In the genomic region with DNA sequence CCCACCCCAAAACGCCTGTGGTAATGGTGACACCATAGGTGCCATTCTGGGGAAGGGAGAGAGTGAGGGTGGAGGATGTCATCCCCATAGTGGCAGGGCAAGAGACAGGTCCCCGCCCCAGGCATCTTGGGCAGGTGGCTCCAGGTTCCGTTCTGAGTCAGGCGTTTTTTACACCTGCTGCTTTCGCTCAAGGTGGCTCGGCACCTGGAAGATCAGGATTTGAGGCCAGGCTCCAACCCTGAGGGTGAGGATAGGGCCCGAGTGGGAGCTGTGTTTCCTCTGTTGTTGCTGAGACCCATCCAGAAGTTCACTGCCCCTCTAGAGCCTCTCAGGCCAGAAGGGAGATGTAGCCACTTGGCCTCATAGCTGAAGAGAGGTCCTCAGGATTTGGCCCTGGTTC, we compare ENCODE assay signal across 15 cellular contexts. TPM values are rescaled to one million over a fixed set of nuclear protein-coding genes. Genes with fewer than 3 reads are reported as not detected.
DNase-seq lines count a peak whose midpoint lies in the region; ATAC-seq, FAIRE-seq and TF ChIP-seq lines count a peak whose summit lies in the region.
"Had no signal": no experiment of that assay in that cellular context is flagged by ENCODE, and none has a peak within 500 bp of the region (broad histone marks: within the 10 kb centered on the region; RNA-seq: fewer than 3 reads in every experiment).

No MANE protein-coding gene starts in this region.

- H3K27me3 ChIP-seq in KMS-11 (ENCODE audit: insufficient read depth, low read depth) (no peaks in the 10 kb centered on the region), GM12878 (replicated peaks in 1 of 2; ENCODE audit: control insufficient read depth in 2 of 2, insufficient read depth in 2 of 2, low read length in 1 of 2) (no peaks in the 10 kb centered on the region)
- H3K27me3 ChIP-seq in CD4-positive, alpha-beta memory T cell (ENCODE audit: insufficient read depth, low read length) = no peaks in the 10 kb centered on the region
- H3K27me3 ChIP-seq: left lung had no signal

- H3K36me3 ChIP-seq in KMS-11 (ENCODE audit: insufficient read depth) (no peaks in the 10 kb centered on the region), GM12878 (ENCODE audit: control insufficient read depth in 2 of 2, insufficient read depth in 2 of 2, low read length in 1 of 2) (no peaks in the 10 kb centered on the region)
- H3K36me3 ChIP-seq in CD4-positive, alpha-beta memory T cell (ENCODE audit: insufficient read depth, low read length) = no peaks in the 10 kb centered on the region
- H3K36me3 ChIP-seq: left lung had no signal

- H3K4me3 Mint-ChIP-seq in activated CD8-positive, alpha-beta T cell treated with anti-CD3 and anti-CD28 coated beads for 36 hours = no peak overlapping the region
- H3K4me3 Mint-ChIP-seq in activated CD8-positive, alpha-beta T cell treated with anti-CD3 and anti-CD28 coated beads, Interleukin-2, amount 10 ng/mL, durations not matched to agents 7 days and 5 days = no peak overlapping the region
- H3K4me3 Mint-ChIP-seq in CD4-positive, alpha-beta memory T cell = peak overlapping the region in 1 of 8 donors; percentile 30

- CTCF ChIA-PET in activated CD8-positive, alpha-beta T cell treated with anti-CD3 and anti-CD28 coated beads for 36 hours (lab: Charles Lee) = interaction anchor here (1.3 kb wide), 1 partner anchor 107 kb away, joined by 4 read pairs; no protein-coding TSS in a partner anchor
- CTCF ChIA-PET in activated CD8-positive, alpha-beta T cell treated with anti-CD3 and anti-CD28 coated beads, Interleukin-2, amount 10 ng/mL, durations not matched to agents 7 days and 5 days (lab: Charles Lee) = no interaction called here
- CTCF ChIA-PET in GM12878 (lab: Yijun Ruan, JAX) = no interaction called here
- CTCF ChIA-PET in CD4-positive, alpha-beta memory T cell (lab: Charles Lee; ENCODE audit: partially characterized antibody) = no interaction called here

- peaks cover 94% of the 10 kb centered on the region for H3K4me1 ChIP-seq in KMS-11 (ENCODE audit: low read depth, poor library complexity, severe bottlenecking)
- peaks cover 37% of the 10 kb centered on the region for H3K4me1 ChIP-seq in GM12878 (ENCODE audit: control insufficient read depth, insufficient read depth, low read length)
- peaks cover 38% of the 10 kb centered on the region for H3K4me1 ChIP-seq in CD4-positive, alpha-beta memory T cell (ENCODE audit: insufficient read depth, low read length)
- H3K4me1 ChIP-seq: left lung had no signal

- H3K4me3 ChIP-seq in KMS-11 (IDR thresholded peaks at IDR 0.05; ENCODE audit: insufficient read depth, low read depth, low read length) (no peak overlapping the region), GM12878 (no peak overlapping the region)
- no peak overlapping the region for H3K4me3 ChIP-seq in CD4-positive, alpha-beta memory T cell (ENCODE audit: low read length in 2 of 2)
- H3K4me3 ChIP-seq: left lung had no signal

- H4K20me1 ChIP-seq in KMS-11 (ENCODE audit: insufficient read depth) (no peaks in the 10 kb centered on the region), GM12878 (ENCODE audit: control insufficient read depth, insufficient read depth) (no peaks in the 10 kb centered on the region)

- peak overlapping the region; percentile 48 for H3K27ac Mint-ChIP-seq in activated CD8-positive, alpha-beta T cell treated with anti-CD3 and anti-CD28 coated beads for 36 hours
- H3K27ac Mint-ChIP-seq in activated CD8-positive, alpha-beta T cell treated with anti-CD3 and anti-CD28 coated beads, Interleukin-2, amount 10 ng/mL, durations not matched to agents 7 days and 5 days = no peak overlapping the region
- peak overlapping the region in 2 of 7 donors; percentile 57 to 87 for H3K27ac Mint-ChIP-seq in CD4-positive, alpha-beta memory T cell

- FAIRE-seq in GM12878 (lab: Jason Lieb, UNC) = no peak
- FAIRE-seq: TTC549 had no signal

- BruUV-seq in GM12878 (replicated peaks; lab: Mats Ljungman, UMichigan) = no TSS peak

- H3K27me3 Mint-ChIP-seq in activated CD8-positive, alpha-beta T cell treated with anti-CD3 and anti-CD28 coated beads for 36 hours = no peaks in the 10 kb centered on the region
- peaks cover 3% of the 10 kb centered on the region for H3K27me3 Mint-ChIP-seq in activated CD8-positive, alpha-beta T cell treated with anti-CD3 and anti-CD28 coated beads, Interleukin-2, amount 10 ng/mL, durations not matched to agents 7 days and 5 days (ENCODE audit: low read depth)
- H3K27me3 Mint-ChIP-seq in CD4-positive, alpha-beta memory T cell = no peaks in the 10 kb centered on the region

- peak overlapping the region; percentile 37; the same call in 1 of the 2 replicates for H3K9ac ChIP-seq in KMS-11
- no peak overlapping the region for H3K9ac ChIP-seq in GM12878 (ENCODE audit: control insufficient read depth, insufficient read depth, low read length)
- H3K9ac ChIP-seq: SK-N-SH had no signal

- H2AFZ ChIP-seq in KMS-11 (ENCODE audit: low read depth) = peak overlapping the region; percentile 19; the same call in 1 of the 2 replicates
- no peak overlapping the region for H2AFZ ChIP-seq in GM12878 (ENCODE audit: control insufficient read depth, low read depth, low read length)

- no peak for ATAC-seq in activated CD8-positive, alpha-beta T cell treated with anti-CD3 and anti-CD28 coated beads for 36 hours
- no peak for ATAC-seq in activated CD8-positive, alpha-beta T cell treated with anti-CD3 and anti-CD28 coated beads, Interleukin-2, amount 10 ng/mL, durations not matched to agents 7 days and 5 days
- ATAC-seq in GM12878 = no peak
- no peak for ATAC-seq in sciatic nerve
- no peak for ATAC-seq in left colon
- ATAC-seq in GM21717 (IDR thresholded peaks at IDR 0.05; ENCODE audit: unreplicated experiment) = no peak

- RAD21 ChIA-PET in GM12878 (lab: Charles Lee; ENCODE audit: unreplicated experiment) = no interaction called here

- intact Hi-C loops in activated CD8-positive, alpha-beta T cell treated with anti-CD3 and anti-CD28 coated beads for 36 hours (cut with micrococcal nuclease) = no loop called here
- intact Hi-C loops in GM12878 (cut with micrococcal nuclease; ENCODE audit: unreplicated experiment) = loop anchor here (5.0 kb wide), 1 partner anchor 36 kb away; the partner anchor contains the start of gene DUSP5
- intact Hi-C loops in sciatic nerve (cut with DNase I) = no loop called here
- intact Hi-C loops in left colon (cut with DNase I, micrococcal nuclease) = no loop called here
- intact Hi-C loops in CD4-positive, alpha-beta memory T cell (cut with micrococcal nuclease) = no loop called here

- in situ Hi-C loops in GM12878 (cut with MboI) = no loop called here

- H3K4me2 ChIP-seq in KMS-11 (peak overlapping the region; percentile 93), GM12878 (ENCODE audit: control insufficient read depth, insufficient read depth) (no peak overlapping the region)

- H3K9me3 Mint-ChIP-seq in activated CD8-positive, alpha-beta T cell treated with anti-CD3 and anti-CD28 coated beads for 36 hours = no peaks in the 10 kb centered on the region
- H3K9me3 Mint-ChIP-seq in activated CD8-positive, alpha-beta T cell treated with anti-CD3 and anti-CD28 coated beads, Interleukin-2, amount 10 ng/mL, durations not matched to agents 7 days and 5 days (ENCODE audit: insufficient read depth) = no peaks in the 10 kb centered on the region
- H3K9me3 Mint-ChIP-seq in CD4-positive, alpha-beta memory T cell = no peaks in the 10 kb centered on the region

- H3K4me1 Mint-ChIP-seq in activated CD8-positive, alpha-beta T cell treated with anti-CD3 and anti-CD28 coated beads for 36 hours (ENCODE audit: low read depth) = peaks cover 34% of the 10 kb centered on the region
- H3K4me1 Mint-ChIP-seq in activated CD8-positive, alpha-beta T cell treated with anti-CD3 and anti-CD28 coated beads, Interleukin-2, amount 10 ng/mL, durations not matched to agents 7 days and 5 days (ENCODE audit: low read depth) = peaks cover 38% of the 10 kb centered on the region
- peaks cover 16 to 56% (median 38%) of the 10 kb centered on the region in 4 donors for H3K4me1 Mint-ChIP-seq in CD4-positive, alpha-beta memory T cell

- no peak for TF ChIP-seq POLR2A in GM12878 (IDR thresholded peaks at IDR 0.05; ENCODE audit: low read depth, low read length)

- peak; percentile 25 for DNase-seq in activated CD8-positive, alpha-beta T cell treated with anti-CD3 and anti-CD28 coated beads for 36 hours
- no peak for DNase-seq in activated CD8-positive, alpha-beta T cell treated with anti-CD3 and anti-CD28 coated beads, Interleukin-2, amount 10 ng/mL, durations not matched to agents 7 days and 5 days
- DNase-seq in GM12878 (ENCODE audit: low read depth, low spot score) (no peak), sciatic nerve (ENCODE audit: low spot score) (peak; percentile 54), left colon (no peak)
- DNase-seq in CD4-positive, alpha-beta memory T cell = no peak
- DNase-seq: Kasumi-1; left lung; NCI-H1105; retina; stimulated activated naive CD4-positive, alpha-beta T cell had no signal

- SMC1A ChIA-PET in GM12878 (lab: Charles Lee; ENCODE audit: uncharacterized antibody, unreplicated experiment) = interaction anchor here (0.8 to 1.5 kb wide), 2 partner anchors 14 to 28 kb away, joined by 3 read pairs; no protein-coding TSS in a partner anchor

- H3K36me3 Mint-ChIP-seq in activated CD8-positive, alpha-beta T cell treated with anti-CD3 and anti-CD28 coated beads for 36 hours (ENCODE audit: low read depth) = no peaks in the 10 kb centered on the region
- H3K36me3 Mint-ChIP-seq in activated CD8-positive, alpha-beta T cell treated with anti-CD3 and anti-CD28 coated beads, Interleukin-2, amount 10 ng/mL, durations not matched to agents 7 days and 5 days (ENCODE audit: low read depth) = no peaks in the 10 kb centered on the region
- no peaks in the 10 kb centered on the region for H3K36me3 Mint-ChIP-seq in CD4-positive, alpha-beta memory T cell

- H3K79me2 ChIP-seq in KMS-11 (ENCODE audit: insufficient read depth, low read depth) (no peaks in the 10 kb centered on the region), GM12878 (ENCODE audit: control insufficient read depth, insufficient read depth, low read length) (no peaks in the 10 kb centered on the region)

- POLR2A ChIA-PET in activated CD8-positive, alpha-beta T cell treated with anti-CD3 and anti-CD28 coated beads for 36 hours (lab: Charles Lee) = interaction anchor here (0.7 kb wide), 1 partner anchor 164 kb away, joined by 3 read pairs; no protein-coding TSS in a partner anchor
- POLR2A ChIA-PET in activated CD8-positive, alpha-beta T cell treated with anti-CD3 and anti-CD28 coated beads, Interleukin-2, amount 10 ng/mL, durations not matched to agents 7 days and 5 days (lab: Charles Lee) = no interaction called here
- POLR2A ChIA-PET in GM12878 (lab: Charles Lee) = no interaction called here
- POLR2A ChIA-PET in CD4-positive, alpha-beta memory T cell (lab: Charles Lee; ENCODE audit: partially characterized antibody) = no interaction called here

- TF ChIP-seq CTCF in activated CD8-positive, alpha-beta T cell treated with anti-CD3 and anti-CD28 coated beads for 36 hours (IDR thresholded peaks at IDR 0.05) = no peak
- TF ChIP-seq CTCF in KMS-11 (conservative IDR thresholded peaks at IDR 0.05; ENCODE audit: low read depth, low read length) (no peak), GM12878 (IDR thresholded peaks at IDR 0.05 in 2 of 3, conservative IDR thresholded peaks at IDR 0.05 in 1 of 3; ENCODE audit: control insufficient read depth in 2 of 3, extremely low read depth in 1 of 3, insufficient read depth in 1 of 3, low read depth in 3 of 3, low read length in 3 of 3) (no peak)

- 52% methylated on average over 7 of the region's 7 CpGs for WGBS in GM12878 (ENCODE audit: insufficient coverage, insufficient replicate concordance, low lambda C conversion rate, missing lambda C conversion rate)

- H3K27ac ChIP-seq in KMS-11 (peak overlapping the region; percentile 50; the same call in 1 of the 2 replicates), GM12878 (ENCODE audit: control insufficient read depth, insufficient read depth) (no peak overlapping the region)
- no peak overlapping the region for H3K27ac ChIP-seq in CD4-positive, alpha-beta memory T cell (ENCODE audit: low read depth, low read length)
- H3K27ac ChIP-seq: left lung had no signal

- TF ChIP-seq RAD21 in GM12878 (IDR thresholded peaks at IDR 0.05; ENCODE audit: insufficient read depth, low read depth, low read length) = no peak

- H3K9me3 ChIP-seq in GM12878 (replicated peaks; ENCODE audit: control insufficient read depth, insufficient read depth, low read length) = no peaks in the 10 kb centered on the region
- no peaks in the 10 kb centered on the region for H3K9me3 ChIP-seq in CD4-positive, alpha-beta memory T cell (ENCODE audit: control insufficient read depth in 1 of 2, low read length in 2 of 2)
- H3K9me3 ChIP-seq: left lung, SK-N-SH had no signal

- no peak for TF ChIP-seq EP300 in GM12878 (IDR thresholded peaks at IDR 0.05; ENCODE audit: borderline replicate concordance in 1 of 2, control insufficient read depth in 1 of 2, low read depth in 2 of 2, low read length in 2 of 2)

RNA-seq across cellular contexts. Expression of gene DUSP5, which starts 36.6 kb away (rescaled TPM):
- 10 to 100 TPM; 49.4 to 50.8 TPM for total RNA-seq in activated CD8-positive, alpha-beta T cell treated with anti-CD3 and anti-CD28 coated beads for 36 hours
- 10 to 100 TPM; 26.8 to 27.8 TPM for total RNA-seq in activated CD8-positive, alpha-beta T cell treated with anti-CD3 and anti-CD28 coated beads, Interleukin-2, amount 10 ng/mL, durations not matched to agents 7 days and 5 days
- total RNA-seq in GM12878 (2013; cell fraction: nucleolus; rRNA removed) = 45.5 and 51.7 TPM in 2 replicates
- total RNA-seq in GM12878 (2014; rRNA removed) = 24.1 and 26.8 TPM in 2 replicates
- total RNA-seq in GM12878 (2014; rRNA removed; fragmentation: Illumina TruSeq; extraction: Trizol) = 19.6 and 23.1 TPM in 2 replicates
- total RNA-seq in GM12878 (2021) = 41.6 and 44.9 TPM in 2 replicates
- 39.0 TPM for polyA plus RNA-seq in GM12878 (2011; ENCODE audit: low read depth)
- polyA plus RNA-seq in GM12878 (2011; rRNA removed) = 77.4 and 95.9 TPM in 2 replicates
- polyA plus RNA-seq in GM12878 (2011; cell fraction: cytosol; rRNA removed) = 141 and 145 TPM in 2 replicates
- 117 and 144 TPM in 2 replicates for polyA plus RNA-seq in GM12878 (2011; cell fraction: nucleus; rRNA removed)
- polyA plus RNA-seq in GM12878 (2012) = 44.8 and 52.5 TPM in 2 replicates
- polyA plus RNA-seq in GM12878 (2014; fragmentation: Illumina TruSeq; extraction: Trizol) = 25.3 and 27.8 TPM in 2 replicates
- polyA plus RNA-seq in GM12878 (2014; fragmentation: Nextera tagmentation; extraction: Ambion mirVana) = 10 to 100 TPM in 1 of 2 experiments, 1 to 10 TPM in 1; 7.5 to 14.6 TPM
- 23.7 and 24.2 TPM in 2 replicates for polyA plus RNA-seq in GM12878 (2014; rRNA removed)
- polyA plus RNA-seq in GM12878 (2016; fragmentation: Nextera tagmentation; extraction: Ambion mirVana) = 1 to 10 TPM; 2.1 to 6.5 TPM
- polyA minus RNA-seq in GM12878 (2011; rRNA and poly(A)+ RNA removed) = 215 and 257 TPM in 2 replicates
- polyA minus RNA-seq in GM12878 (2011; cell fraction: cytosol; rRNA and poly(A)+ RNA removed) = 123 and 126 TPM in 2 replicates
- polyA minus RNA-seq in GM12878 (2011; cell fraction: nucleus; rRNA and poly(A)+ RNA removed) = 83.2 and 120 TPM in 2 replicates
- total RNA-seq in sciatic nerve = 53.5 TPM
- 10 to 100 TPM in 1 of 2 donors, 1 to 10 TPM in 1; 7.1 to 52.2 TPM for total RNA-seq in left colon
- 1 to 10 TPM; 3.5 to 3.8 TPM for total RNA-seq in CD4-positive, alpha-beta memory T cell
- 10 to 100 TPM; 10.6 to 33.7 TPM for polyA plus RNA-seq in CD4-positive, alpha-beta memory T cell

Comparison
In these comparisons a context has a peak if more than half of its experiments do, and no peak if none do; other contexts are left out.
1. DNase-seq: peak in activated CD8-positive, alpha-beta T cell treated with anti-CD3 and anti-CD28 coated beads for 36 hours (single experiment) and sciatic nerve (single experiment); none in activated CD8-positive, alpha-beta T cell treated with anti-CD3 and anti-CD28 coated beads, Interleukin-2, amount 10 ng/mL, durations not matched to agents 7 days and 5 days (single experiment), GM12878 (single experiment), left colon (0 of 2) and CD4-positive, alpha-beta memory T cell (0 of 5).